8 cellular contexts compared by ENCODE assay signal in genomic region chr19:1853295-1854031, GRCh38. TPM values are rescaled to one million over a fixed set of nuclear protein-coding genes. Genes with fewer than 3 reads are reported as not detected.
DNase-seq lines count a peak whose midpoint lies in the region; ATAC-seq and TF ChIP-seq lines count a peak whose summit lies in the region.

No MANE protein-coding gene starts in this region.

- ATAC-seq in activated CD4-positive, alpha-beta T cell treated with anti-CD3 and anti-CD28 coated beads for 36 hours: peak; percentile 32
- no peak for ATAC-seq in HG03045 (IDR thresholded peaks at IDR 0.05; ENCODE audit: unreplicated experiment)

- no peaks in the 10 kb centered on the region for H3K27me3 Mint-ChIP-seq in activated CD4-positive, alpha-beta T cell treated with anti-CD3 and anti-CD28 coated beads for 36 hours

- H3K27ac ChIP-seq in 22Rv1: peak overlapping the region; percentile 93

- H3K4me1 Mint-ChIP-seq in activated CD4-positive, alpha-beta T cell treated with anti-CD3 and anti-CD28 coated beads for 36 hours: peaks cover 60% of the 10 kb centered on the region

- TF ChIP-seq POLR2A in lower leg skin (IDR thresholded peaks at IDR 0.05): no peak

- peak overlapping the region; percentile 40 for H3K4me3 Mint-ChIP-seq in activated CD4-positive, alpha-beta T cell treated with anti-CD3 and anti-CD28 coated beads for 36 hours

- peaks cover 2% of the 10 kb centered on the region for H3K36me3 Mint-ChIP-seq in activated CD4-positive, alpha-beta T cell treated with anti-CD3 and anti-CD28 coated beads for 36 hours (ENCODE audit: low read depth)

- H3K27ac Mint-ChIP-seq in activated CD4-positive, alpha-beta T cell treated with anti-CD3 and anti-CD28 coated beads for 36 hours: peak overlapping the region; percentile 93

- H3K9me3 Mint-ChIP-seq in activated CD4-positive, alpha-beta T cell treated with anti-CD3 and anti-CD28 coated beads for 36 hours (ENCODE audit: low read depth): no peaks in the 10 kb centered on the region

- POLR2A ChIA-PET in activated CD4-positive, alpha-beta T cell treated with anti-CD3 and anti-CD28 coated beads for 36 hours (lab: Charles Lee): interaction anchor here (0.6 kb wide), 1 partner anchor 42 kb away, joined by 6 read pairs; no protein-coding TSS in a partner anchor

- 23 to 26% methylated on average over 17 to 26 of the region's 27 CpGs for WGBS in lower leg skin, 2 donors

- peak; percentile 97 for TF ChIP-seq CTCF in 22Rv1 (IDR thresholded peaks at IDR 0.05)
- TF ChIP-seq CTCF in GM12875 (IDR thresholded peaks at IDR 0.05; ENCODE audit: borderline replicate concordance, insufficient read depth, low read depth, low read length): peak; percentile 96
- peak; percentile 82 for TF ChIP-seq CTCF in choroid plexus epithelial cell (conservative IDR thresholded peaks at IDR 0.05; ENCODE audit: low read depth, low read length)
- TF ChIP-seq CTCF in lower leg skin (IDR thresholded peaks at IDR 0.05): peak in 2 of 3 donors; percentile 63 to 80

- DNase-seq in NCI-H2196 treated with DMSO at 0.1 percent for 48 hours (lab: John Stamatoyannopoulos, UW; ENCODE audit: unreplicated experiment) (peak; percentile 57), choroid plexus epithelial cell (ENCODE audit: low read depth) (peak; percentile 81), lower leg skin (ENCODE audit: low spot score in 2 of 2) (peak; percentile 79 to 95)
- DNase-seq in activated CD4-positive, alpha-beta T cell treated with anti-CD3 and anti-CD28 coated beads for 36 hours: peak; percentile 93
- peak; percentile 59 for DNase-seq in stimulated activated CD8-positive, alpha-beta memory T cell treated with anti-CD3 and anti-CD28 coated beads, Interleukin-15, amount 100 ng/mL, for 24 hours (ENCODE audit: low read depth)

- intact Hi-C loops in activated CD4-positive, alpha-beta T cell treated with anti-CD3 and anti-CD28 coated beads for 36 hours (cut with DNase I, micrococcal nuclease): loop anchor here in 1 of 2 experiments (2.0 to 10.0 kb wide), 2 partner anchors 363 to 789 kb away; partner anchors contain the start of genes ARHGAP45, PCSK4 and REEP6
- intact Hi-C loops in lower leg skin (cut with DNase I; ENCODE audit: low total_unique reads): no loop called here

- H3K4me3 ChIP-seq in GM12875 (ENCODE audit: low read depth, low read length): no peak overlapping the region
- no peak overlapping the region for H3K4me3 ChIP-seq in choroid plexus epithelial cell (ENCODE audit: low read depth, low read length)
- H3K4me3 ChIP-seq in lower leg skin (ENCODE audit: low read depth, poor library complexity, severe bottlenecking): no peak overlapping the region

- CTCF ChIA-PET in activated CD4-positive, alpha-beta T cell treated with anti-CD3 and anti-CD28 coated beads for 36 hours (lab: Charles Lee): interaction anchor here (0.7 kb wide), 3 partner anchors 29 to 238 kb away, joined by 3 read pairs; no protein-coding TSS in a partner anchor

RNA-seq across cellular contexts. Expression of gene REXO1, which starts 5.2 kb away (rescaled TPM):
- 10 to 100 TPM; 39.3 to 49.8 TPM for total RNA-seq in activated CD4-positive, alpha-beta T cell treated with anti-CD3 and anti-CD28 coated beads for 36 hours
- 10 to 100 TPM; 32.9 to 51.1 (median 41.2) TPM for total RNA-seq in lower leg skin

RNA-seq across cellular contexts. Expression of gene KLF16, which starts 9.9 kb away (rescaled TPM):
- total RNA-seq in activated CD4-positive, alpha-beta T cell treated with anti-CD3 and anti-CD28 coated beads for 36 hours: 10 to 100 TPM; 22.5 to 28.8 TPM
- total RNA-seq in lower leg skin: 10 to 100 TPM in 3 of 4 donors, 1 to 10 TPM in 1; 9.0 to 16.2 (median 13.5) TPM

RNA-seq across cellular contexts. Expression of gene ABHD17A, which starts 31.8 kb away (rescaled TPM):
- 10 to 100 TPM; 84.5 to 88.5 TPM for total RNA-seq in activated CD4-positive, alpha-beta T cell treated with anti-CD3 and anti-CD28 coated beads for 36 hours
- 100 to 1,000 TPM; 154 to 201 (median 186) TPM for total RNA-seq in lower leg skin

RNA-seq across cellular contexts. Expression of gene ATP8B3, which starts 41.4 kb away (rescaled TPM):
- 1 to 10 TPM; 7.9 to 8.4 TPM for total RNA-seq in activated CD4-positive, alpha-beta T cell treated with anti-CD3 and anti-CD28 coated beads for 36 hours
- 1 to 10 TPM in 1 of 4 donors, under 1 TPM in 3; 0.30 to 1.2 (median 0.66) TPM for total RNA-seq in lower leg skin

RNA-seq across cellular contexts. Expression of gene ADAT3, which starts 51.7 kb away (rescaled TPM):
- 1 to 10 TPM; 5.6 to 6.1 TPM for total RNA-seq in activated CD4-positive, alpha-beta T cell treated with anti-CD3 and anti-CD28 coated beads for 36 hours
- 10 to 100 TPM; 20.1 to 27.3 (median 25.7) TPM for total RNA-seq in lower leg skin
